In genomic region chr12:63968685-63969084, GRCh38 we compare ENCODE assay signal across 22 cellular contexts.
DNase-seq lines count a peak whose midpoint lies in the region; TF ChIP-seq lines count a peak whose summit lies in the region.
"Had no signal": no experiment of that assay in that cellular context is flagged by ENCODE, and none has a peak within 500 bp of the region (broad histone marks: within the 10 kb centered on the region; RNA-seq: fewer than 3 reads in every experiment).

No MANE protein-coding gene starts in this region.

- no peak overlapping the region for H3K4me2 ChIP-seq in GM23248 (ENCODE audit: unreplicated experiment)
- no peak overlapping the region for H3K4me2 ChIP-seq in osteoblast (ENCODE audit: insufficient read depth, low read length)
- H3K4me2 ChIP-seq: BLaER1 treated with 17β-estradiol and CSF1 and Interleukin-3, amounts not matched to agents 10 nM and 100 nM had no signal

- H3K9me3 ChIP-seq in GM23248 (ENCODE audit: low read depth): no peaks in the 10 kb centered on the region
- no peaks in the 10 kb centered on the region for H3K9me3 ChIP-seq in osteoblast (ENCODE audit: low read depth, low read length)
- H3K9me3 ChIP-seq: BLaER1 treated with 17β-estradiol and CSF1 and Interleukin-3, amounts not matched to agents 10 nM and 100 nM had no signal

- H3K9me2 ChIP-seq in GM23248 (ENCODE audit: insufficient read depth): no peaks in the 10 kb centered on the region

- H4K20me1 ChIP-seq in GM23248 (ENCODE audit: insufficient read depth) (no peaks in the 10 kb centered on the region), osteoblast (ENCODE audit: insufficient read depth, low read length) (peaks cover 5% of the 10 kb centered on the region)
- H4K20me1 ChIP-seq: BLaER1 treated with 17β-estradiol and CSF1 and Interleukin-3, amounts not matched to agents 10 nM and 100 nM had no signal

- H3K79me2 ChIP-seq in GM23248 (ENCODE audit: insufficient read depth) (peaks cover 100% of the 10 kb centered on the region), osteoblast (ENCODE audit: insufficient read depth, low read length) (peaks cover 78% of the 10 kb centered on the region)

- H3K27ac ChIP-seq in GM23248 (peak overlapping the region; percentile 89), osteoblast (ENCODE audit: low read depth, low read length) (peak overlapping the region; percentile 84)
- H3K27ac ChIP-seq: BLaER1 treated with 17β-estradiol and CSF1 and Interleukin-3, amounts not matched to agents 10 nM and 100 nM; cardiac muscle cell; skin epidermis had no signal

- intact Hi-C loops in head of caudate nucleus (cut with DNase I): no loop called here

- WGBS in GM23248 (ENCODE audit: low coverage in 1 of 2, low lambda C conversion rate in 2 of 2, missing lambda C conversion rate in 2 of 2), 2 experiments: 71 to 76% methylated on average over 6 of the region's 6 CpGs

- H3K27me3 ChIP-seq in GM23248 (replicated peaks; ENCODE audit: insufficient read depth) (no peaks in the 10 kb centered on the region), osteoblast (ENCODE audit: insufficient read depth, low read length) (no peaks in the 10 kb centered on the region)
- H3K27me3 ChIP-seq: BLaER1 treated with 17β-estradiol and CSF1 and Interleukin-3, amounts not matched to agents 10 nM and 100 nM; cardiac muscle cell had no signal

- no peak for TF ChIP-seq CTCF in osteoblast (IDR thresholded peaks at IDR 0.05; ENCODE audit: extremely low read depth, low read depth, low read length)

- H3F3A ChIP-seq in GM23248 (ENCODE audit: insufficient read depth): peaks cover 47% of the 10 kb centered on the region

- DNase-seq in GM23248: no peak
- peak in 47 of 56 donors; percentile 16 to 88 (median 59) for DNase-seq in amygdala (lab: John Stamatoyannopoulos, UW)
- DNase-seq in head of caudate nucleus: peak; percentile 48 to 90 (median 75)
- DNase-seq in osteoblast (ENCODE audit: insufficient read length, low spot score, missing footprints): no peak
- DNase-seq in NK-92 (lab: John Stamatoyannopoulos, UW; ENCODE audit: unreplicated experiment): no peak
- DNase-seq in activated gamma-delta T cell (lab: John Stamatoyannopoulos, UW): no peak
- DNase-seq in DMS114 treated with DMSO at 0.1 percent for 48 hours (lab: John Stamatoyannopoulos, UW; ENCODE audit: unreplicated experiment): no peak
- DNase-seq: ACHN; activated CD4-positive, alpha-beta T cell treated with anti-CD3 and anti-CD28 coated beads, Interleukin-2, amount 50 U/mL, for 1 hour; activated CD8-positive, alpha-beta memory T cell treated with anti-CD3 and anti-CD28 coated beads, Interleukin-2, amount 10 ng/mL, durations not matched to agents 7 days and 5 days; activated naive CD4-positive, alpha-beta T cell treated with anti-CD3 and anti-CD28 coated beads, Interleukin-2, amount 10 ng/mL, durations not matched to agents 7 days and 5 days; activated T-cell treated with anti-CD3 and anti-CD28 coated beads, Interleukin-2, amount 50 U/mL, for 72 hours; amniotic stem cell; Calu3; Karpas-422; NCI-H1930; NCI-H748 treated with DMSO at 0.1 percent for 48 hours; stimulated activated CD4-positive, alpha-beta T cell treated with anti-CD3 and anti-CD28 coated beads, Interleukin-1b, Interleukin-23, amount 100 ng/mL, for 48 hours; T-helper 9 cell had no signal

- H3K36me3 ChIP-seq in GM23248 (ENCODE audit: low read depth): no peaks in the 10 kb centered on the region
- no peaks in the 10 kb centered on the region for H3K36me3 ChIP-seq in osteoblast (ENCODE audit: insufficient read depth, low read length)
- H3K36me3 ChIP-seq: BLaER1 treated with 17β-estradiol and CSF1 and Interleukin-3, amounts not matched to agents 10 nM and 100 nM; cardiac muscle cell had no signal

- H3K4me1 ChIP-seq in GM23248 (ENCODE audit: insufficient read depth) (peaks cover 73% of the 10 kb centered on the region), osteoblast (ENCODE audit: insufficient read depth, low read length) (peaks cover 34% of the 10 kb centered on the region)

- no peak overlapping the region for H3K9ac ChIP-seq in GM23248
- H3K9ac ChIP-seq: BLaER1 treated with 17β-estradiol and CSF1 and Interleukin-3, amounts not matched to agents 10 nM and 100 nM had no signal

- H2AFZ ChIP-seq in GM23248: no peak overlapping the region
- H2AFZ ChIP-seq in osteoblast (ENCODE audit: low read length): no peak overlapping the region

- H3K4me3 ChIP-seq in GM23248 (no peak overlapping the region), osteoblast (ENCODE audit: insufficient read depth, low read length) (no peak overlapping the region)
- H3K4me3 ChIP-seq: BLaER1 treated with 17β-estradiol and CSF1 and Interleukin-3, amounts not matched to agents 10 nM and 100 nM; cardiac muscle cell; skin epidermis had no signal

- in situ Hi-C loops in GM23248 (cut with MboI): no loop called here

Comparison
In these comparisons a context has a peak if more than half of its experiments do, and no peak if none do; other contexts are left out.
1. DNase-seq: peak in amygdala (47 of 56) and head of caudate nucleus (42 of 42); none in GM23248 (single experiment), osteoblast (single experiment), NK-92 (single experiment), activated gamma-delta T cell (single experiment) and DMS114 treated with DMSO at 0.1 percent for 48 hours (single experiment).